ENCODE assay signal across 9 cellular contexts in the genomic region with DNA sequence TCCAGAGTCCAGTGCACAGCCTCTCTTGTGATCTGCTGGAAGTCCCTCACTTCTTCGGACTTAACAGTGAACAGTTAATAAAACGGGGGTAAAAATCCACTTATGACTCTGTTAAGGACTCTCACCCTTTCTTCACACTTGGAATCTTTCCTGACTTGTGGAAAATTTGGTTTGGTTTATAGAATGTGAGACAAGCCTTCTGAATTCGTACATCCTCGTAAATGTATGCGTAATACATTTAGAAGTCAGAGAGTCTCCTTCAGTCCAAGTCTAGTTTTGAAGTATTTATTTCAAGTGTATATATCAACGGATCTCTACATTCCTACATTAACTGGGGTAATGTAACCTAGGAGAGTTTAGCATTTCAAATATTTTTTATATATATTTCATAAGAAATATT.
"Had no signal": no experiment of that assay in that cellular context is flagged by ENCODE, and none has a peak within 500 bp of the region (broad histone marks: within the 10 kb centered on the region; RNA-seq: fewer than 3 reads in every experiment).

No MANE protein-coding gene starts in this region.

- H3K27ac ChIP-seq: hepatocyte, ovary, right atrium auricular region had no signal

- H2AFZ ChIP-seq: hepatocyte had no signal

- H3K27me3 ChIP-seq: hepatocyte, ovary, right atrium auricular region had no signal

- H3K4me3 ChIP-seq: hepatocyte, ovary, right atrium auricular region had no signal

- H3K4me2 ChIP-seq: hepatocyte had no signal

- H3K9me3 ChIP-seq: ovary, right atrium auricular region had no signal

- ATAC-seq: naive thymus-derived CD8-positive, alpha-beta T cell had no signal

- H3K4me1 ChIP-seq: right atrium auricular region had no signal

- DNase-seq: mammary epithelial cell; naive thymus-derived CD8-positive, alpha-beta T cell; nucleus accumbens; ovary; small intestine; stimulated activated CD4-positive, alpha-beta T cell treated with anti-CD3 and anti-CD28 coated beads, Interleukin-2, amount 100 ng/mL, for 48 hours; stimulated activated naive CD4-positive, alpha-beta T cell treated with Interleukin-2 at 50 U/mL for 16 hours had no signal

- H3K36me3 ChIP-seq: ovary, right atrium auricular region had no signal
